Comparison of ENCODE assay signal across 10 cellular contexts in the genomic region with DNA sequence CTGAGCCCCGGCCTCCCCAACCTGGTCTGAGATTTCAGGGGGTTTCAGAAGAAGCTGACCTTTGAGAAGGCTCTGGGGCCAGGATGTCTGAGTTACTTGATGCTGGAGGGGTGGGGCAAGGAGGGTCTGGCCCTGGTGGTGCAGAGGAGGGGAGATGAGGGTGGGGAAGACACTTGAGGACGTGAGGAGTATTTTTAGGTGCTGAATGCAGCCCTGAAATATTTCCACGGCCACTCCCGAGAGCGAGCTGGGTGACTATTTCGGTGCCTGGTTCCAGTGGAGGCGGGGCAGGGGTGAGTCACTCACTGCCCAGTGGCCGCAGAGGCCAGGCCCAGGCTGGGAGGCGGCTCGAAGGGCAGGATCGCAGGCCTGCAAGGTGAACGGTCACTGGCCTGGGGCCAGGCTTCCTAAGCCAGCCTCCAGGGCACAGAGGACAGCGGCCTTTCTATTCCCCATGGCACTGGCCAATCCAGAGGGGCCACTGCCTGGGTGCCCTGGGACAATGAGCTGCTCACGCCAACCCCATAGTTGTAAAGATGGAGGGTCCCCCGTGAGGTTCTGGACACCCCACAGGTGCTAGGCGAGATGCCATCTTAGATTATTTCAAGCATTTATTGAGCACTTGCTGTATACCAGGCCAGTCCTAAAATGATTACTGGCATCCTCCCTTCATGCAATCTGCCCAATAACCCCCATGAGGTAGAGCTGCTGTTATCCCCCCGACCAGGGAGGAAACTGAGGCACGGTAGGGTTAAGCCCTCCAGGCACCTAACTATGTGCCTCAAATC. TPM values are rescaled to one million over a fixed set of nuclear protein-coding genes. Genes with fewer than 3 reads are reported as not detected.
DNase-seq lines count a peak whose midpoint lies in the region; ATAC-seq and TF ChIP-seq lines count a peak whose summit lies in the region.
"Had no signal": no experiment of that assay in that cellular context is flagged by ENCODE, and none has a peak within 500 bp of the region (broad histone marks: within the 10 kb centered on the region; RNA-seq: fewer than 3 reads in every experiment).

No MANE protein-coding gene starts in this region.

- H3K27me3 ChIP-seq in aorta (ENCODE audit: control insufficient read depth in 1 of 2, insufficient read depth in 2 of 2, low read length in 1 of 2): no peaks in the 10 kb centered on the region

- H3K4me1 Mint-ChIP-seq in activated naive CD4-positive, alpha-beta T cell treated with anti-CD3 and anti-CD28 coated beads, Interleukin-2, amount 50 U/mL, for 24 hours: peaks cover 46% of the 10 kb centered on the region
- peaks cover 53% of the 10 kb centered on the region for H3K4me1 Mint-ChIP-seq in chondrocyte (ENCODE audit: low read depth)

- peak overlapping the region in 1 of 2 donors; percentile 73 for H3K27ac ChIP-seq in aorta (ENCODE audit: low read depth in 1 of 2, low read length in 2 of 2)

- TF ChIP-seq CTCF in chondrocyte (IDR thresholded peaks at IDR 0.05): no peak
- TF ChIP-seq CTCF in lower leg skin (IDR thresholded peaks at IDR 0.05): no peak

- ATAC-seq in aorta (ENCODE audit: low FRiP score) (peak; percentile 76), GM18498 (IDR thresholded peaks at IDR 0.05; ENCODE audit: unreplicated experiment) (no peak)

- WGBS in lower leg skin, 2 donors: 40% methylated on average over 14 to 17 of the region's 18 CpGs
- WGBS in aorta, 2 donors: 30 to 31% methylated on average over 18 of the region's 18 CpGs

- DNase-seq in activated naive CD4-positive, alpha-beta T cell treated with anti-CD3 and anti-CD28 coated beads, Interleukin-2, amount 50 U/mL, for 16 hours: no peak
- DNase-seq in chondrocyte (ENCODE audit: low spot score): no peak
- DNase-seq in lower leg skin (ENCODE audit: low spot score in 2 of 2): peak; percentile 69 to 94
- peak; percentile 92 to 97 for DNase-seq in aorta
- DNase-seq in NCI-H2029 (lab: John Stamatoyannopoulos, UW): no peak
- DNase-seq in G401 (ENCODE audit: low spot score): no peak
- DNase-seq: activated CD4-positive, CD25-positive, alpha-beta regulatory T cell; DND-41 had no signal

- H3K36me3 Mint-ChIP-seq in activated naive CD4-positive, alpha-beta T cell treated with anti-CD3 and anti-CD28 coated beads, Interleukin-2, amount 50 U/mL, for 24 hours: no peaks in the 10 kb centered on the region
- no peaks in the 10 kb centered on the region for H3K36me3 Mint-ChIP-seq in chondrocyte (ENCODE audit: low read depth)

- intact Hi-C loops in lower leg skin (cut with DNase I; ENCODE audit: low total_unique reads): no loop called here
- intact Hi-C loops in aorta (cut with DNase I): no loop called here

- no peaks in the 10 kb centered on the region for H3K27me3 Mint-ChIP-seq in activated naive CD4-positive, alpha-beta T cell treated with anti-CD3 and anti-CD28 coated beads, Interleukin-2, amount 50 U/mL, for 24 hours
- no peaks in the 10 kb centered on the region for H3K27me3 Mint-ChIP-seq in chondrocyte (ENCODE audit: low read depth)

- no peak overlapping the region for H3K4me3 Mint-ChIP-seq in activated naive CD4-positive, alpha-beta T cell treated with anti-CD3 and anti-CD28 coated beads, Interleukin-2, amount 50 U/mL, for 24 hours
- H3K4me3 Mint-ChIP-seq in chondrocyte (ENCODE audit: unreplicated experiment): no peak overlapping the region

- in situ Hi-C loops in G401 (cut with HindIII; ENCODE audit: low sequenced_read_pairs): no loop called here

- TF ChIP-seq POLR2A in lower leg skin (IDR thresholded peaks at IDR 0.05): no peak

- no peaks in the 10 kb centered on the region for H3K9me3 Mint-ChIP-seq in activated naive CD4-positive, alpha-beta T cell treated with anti-CD3 and anti-CD28 coated beads, Interleukin-2, amount 50 U/mL, for 24 hours
- no peaks in the 10 kb centered on the region for H3K9me3 Mint-ChIP-seq in chondrocyte (ENCODE audit: low read depth)

- H3K27ac Mint-ChIP-seq in activated naive CD4-positive, alpha-beta T cell treated with anti-CD3 and anti-CD28 coated beads, Interleukin-2, amount 50 U/mL, for 24 hours: peak overlapping the region; percentile 76
- peak overlapping the region; percentile 70 for H3K27ac Mint-ChIP-seq in chondrocyte (ENCODE audit: unreplicated experiment)

- H3K4me3 ChIP-seq in lower leg skin (ENCODE audit: low read depth, poor library complexity, severe bottlenecking) (no peak overlapping the region), aorta (ENCODE audit: low read length in 2 of 2) (no peak overlapping the region)

- H3K4me1 ChIP-seq in aorta (ENCODE audit: control insufficient read depth in 1 of 2, insufficient read depth in 2 of 2, low read length in 2 of 2): no peaks in the 10 kb centered on the region

- H3K9me3 ChIP-seq in aorta (ENCODE audit: control insufficient read depth, low read length): no peaks in the 10 kb centered on the region

- no peaks in the 10 kb centered on the region for H3K36me3 ChIP-seq in aorta (ENCODE audit: control insufficient read depth in 1 of 2, insufficient read depth in 2 of 2, low read length in 1 of 2)

RNA-seq across cellular contexts. Expression of a gene that starts 19.7 kb away (rescaled TPM):
- 129 to 181 TPM (median 176 TPM) in 3 replicates for total RNA-seq in chondrocyte
- total RNA-seq in lower leg skin: 100 to 1,000 TPM; 337 to 886 (median 413) TPM
- 100 to 1,000 TPM; 214 to 492 TPM for total RNA-seq in aorta
- 100 to 1,000 TPM in 1 of 2 donors, 10 to 100 TPM in 1; 62.6 to 161 TPM for polyA plus RNA-seq in aorta
- 263 and 286 TPM in 2 replicates for total RNA-seq in G401 (2014; rRNA removed; shearing (Covaris generic))

RNA-seq across cellular contexts. Expression of a gene that starts 21.8 kb away (rescaled TPM):
- 68.1 to 84.8 TPM (median 73.0 TPM) in 3 replicates for total RNA-seq in chondrocyte
- 100 to 1,000 TPM in 2 of 4 donors, 10 to 100 TPM in 2; 59.7 to 149 (median 105) TPM for total RNA-seq in lower leg skin
- 10 to 100 TPM; 32.2 to 34.5 TPM for total RNA-seq in aorta
- 10 to 100 TPM; 58.6 to 91.8 TPM for polyA plus RNA-seq in aorta
- 539 and 749 TPM in 2 replicates for total RNA-seq in G401 (2014; rRNA removed; shearing (Covaris generic))

RNA-seq across cellular contexts. Expression of a gene that starts 26.9 kb away (rescaled TPM):
- 1.6 to 4.0 TPM (median 2.4 TPM) in 3 replicates for total RNA-seq in chondrocyte
- 1 to 10 TPM in 3 of 4 donors, under 1 TPM in 1; 0.97 to 5.9 (median 3.1) TPM for total RNA-seq in lower leg skin
- 10 to 100 TPM in 1 of 2 donors, 1 to 10 TPM in 1; 8.1 to 12.2 TPM for total RNA-seq in aorta
- polyA plus RNA-seq in aorta: 10 to 100 TPM in 1 of 2 donors, 1 to 10 TPM in 1; 4.5 to 20.7 TPM
- total RNA-seq in G401 (2014; rRNA removed; shearing (Covaris generic)): 0.37 and 0.47 TPM in 2 replicates

RNA-seq across cellular contexts. Expression of a gene that starts 39.3 kb away (rescaled TPM):
- total RNA-seq in chondrocyte (18.6 to 21.5 TPM (median 21.1 TPM) in 3 replicates), lower leg skin (1 to 10 TPM; 2.4 to 7.1 (median 4.8) TPM), aorta (10 to 100 TPM; 41.5 to 46.9 TPM)
- polyA plus RNA-seq in aorta: 10 to 100 TPM; 19.2 to 25.3 TPM
- total RNA-seq in G401 (2014; rRNA removed; shearing (Covaris generic)): 6.5 and 14.1 TPM in 2 replicates

Comparison
In these comparisons a context has a peak if more than half of its experiments do, and no peak if none do; other contexts are left out.
1. DNase-seq: peak in lower leg skin (2 of 2) and aorta (2 of 2); none in activated naive CD4-positive, alpha-beta T cell treated with anti-CD3 and anti-CD28 coated beads, Interleukin-2, amount 50 U/mL, for 16 hours (single experiment), chondrocyte (single experiment), NCI-H2029 (single experiment) and G401 (single experiment).